Comparison of ENCODE assay signal across 18 cellular contexts in the genomic region with DNA sequence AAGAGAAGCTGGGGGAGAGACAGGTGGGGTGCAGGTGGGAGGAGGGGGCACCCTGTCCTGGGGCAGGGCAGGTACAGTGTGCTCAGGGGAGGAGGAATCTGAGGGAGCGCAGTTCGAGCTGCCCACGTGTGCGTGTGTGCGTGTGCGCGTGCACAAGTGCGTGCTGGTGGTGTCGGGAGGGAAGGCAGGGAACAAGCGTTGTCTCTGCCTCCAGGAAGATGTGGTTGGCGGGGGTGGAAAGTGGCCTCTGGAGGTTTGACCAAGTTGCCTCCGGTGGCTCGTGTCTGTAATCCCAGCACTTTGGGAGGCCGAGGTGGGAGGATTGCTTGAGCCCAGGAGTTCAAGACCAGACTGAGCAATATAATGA. TPM values are rescaled to one million over a fixed set of nuclear protein-coding genes. Genes with fewer than 3 reads are reported as not detected.
"Had no signal": no experiment of that assay in that cellular context is flagged by ENCODE, and none has a peak within 500 bp of the region (broad histone marks: within the 10 kb centered on the region; RNA-seq: fewer than 3 reads in every experiment).

No MANE protein-coding gene starts in this region.

- H3K36me3 ChIP-seq: gastroesophageal sphincter, left lung, prostate gland, spleen, thoracic aorta, upper lobe of right lung had no signal

- H3K9me3 ChIP-seq: prostate gland, upper lobe of right lung had no signal

- H3K27me3 ChIP-seq: gastroesophageal sphincter had no signal

- H3K9me3 Mint-ChIP-seq: activated T-cell treated with anti-CD3 and anti-CD28 coated beads, Interleukin-2, amount 50 U/mL, for 72 hours; dendritic cell treated with granulocyte-macrophage colony-stimulating factor and Interleukin-4, amounts not matched to agents 40 ng/mL and 50 ng/mL, for 4 days; WTC11 had no signal

- H3K4me3 Mint-ChIP-seq: activated CD8-positive, alpha-beta T cell treated with anti-CD3 and anti-CD28 coated beads for 36 hours; activated naive CD8-positive, alpha-beta T cell treated with anti-CD3 and anti-CD28 coated beads, Interleukin-2, amount 10 ng/mL, durations not matched to agents 7 days and 5 days; activated T-cell treated with anti-CD3 and anti-CD28 coated beads, Interleukin-2, amount 50 U/mL, for 72 hours; dendritic cell treated with granulocyte-macrophage colony-stimulating factor and Interleukin-4, amounts not matched to agents 40 ng/mL and 50 ng/mL, for 4 days; effector memory CD8-positive, alpha-beta T cell; naive thymus-derived CD8-positive, alpha-beta T cell; WTC11 had no signal

- H3K4me3 ChIP-seq: gastroesophageal sphincter, left lung, prostate gland, spleen, thoracic aorta, upper lobe of right lung had no signal

- H3K36me3 Mint-ChIP-seq: activated naive CD8-positive, alpha-beta T cell treated with anti-CD3 and anti-CD28 coated beads, Interleukin-2, amount 10 ng/mL, durations not matched to agents 7 days and 5 days; WTC11 had no signal

- H3K4me1 ChIP-seq: left lung, prostate gland, upper lobe of right lung had no signal

- H3K4me1 Mint-ChIP-seq: activated naive CD8-positive, alpha-beta T cell treated with anti-CD3 and anti-CD28 coated beads, Interleukin-2, amount 10 ng/mL, durations not matched to agents 7 days and 5 days had no signal

- DNase-seq: activated CD4-positive, alpha-beta T cell treated with anti-CD3 and anti-CD28 coated beads for 4 hours; activated CD8-positive, alpha-beta T cell treated with anti-CD3 and anti-CD28 coated beads for 36 hours; activated naive CD8-positive, alpha-beta T cell treated with anti-CD3 and anti-CD28 coated beads, Interleukin-2, amount 10 ng/mL, durations not matched to agents 7 days and 5 days; activated T-cell treated with anti-CD3 and anti-CD28 coated beads, Interleukin-2, amount 50 U/mL, for 72 hours; anterior cingulate cortex; cerebellar nuclear complex; effector memory CD8-positive, alpha-beta T cell; left lung; naive thymus-derived CD8-positive, alpha-beta T cell; nucleus accumbens; spleen; T-helper 2 cell; upper lobe of right lung had no signal

- H3K27ac Mint-ChIP-seq: activated CD8-positive, alpha-beta T cell treated with anti-CD3 and anti-CD28 coated beads for 36 hours; activated naive CD8-positive, alpha-beta T cell treated with anti-CD3 and anti-CD28 coated beads, Interleukin-2, amount 10 ng/mL, durations not matched to agents 7 days and 5 days; activated T-cell treated with anti-CD3 and anti-CD28 coated beads, Interleukin-2, amount 50 U/mL, for 72 hours; dendritic cell treated with granulocyte-macrophage colony-stimulating factor and Interleukin-4, amounts not matched to agents 40 ng/mL and 50 ng/mL, for 4 days; naive thymus-derived CD8-positive, alpha-beta T cell; WTC11 had no signal

- H3K27ac ChIP-seq: gastroesophageal sphincter, left lung, prostate gland, spleen, thoracic aorta, upper lobe of right lung had no signal

RNA-seq across cellular contexts. Expression of a gene that starts 49.9 kb away (rescaled TPM):
- total RNA-seq: activated naive CD8-positive, alpha-beta T cell treated with anti-CD3 and anti-CD28 coated beads, Interleukin-2, amount 10 ng/mL, durations not matched to agents 7 days and 5 days; naive thymus-derived CD8-positive, alpha-beta T cell had no signal
